Comparison of ENCODE assay signal across 20 cellular contexts in the genomic region with DNA sequence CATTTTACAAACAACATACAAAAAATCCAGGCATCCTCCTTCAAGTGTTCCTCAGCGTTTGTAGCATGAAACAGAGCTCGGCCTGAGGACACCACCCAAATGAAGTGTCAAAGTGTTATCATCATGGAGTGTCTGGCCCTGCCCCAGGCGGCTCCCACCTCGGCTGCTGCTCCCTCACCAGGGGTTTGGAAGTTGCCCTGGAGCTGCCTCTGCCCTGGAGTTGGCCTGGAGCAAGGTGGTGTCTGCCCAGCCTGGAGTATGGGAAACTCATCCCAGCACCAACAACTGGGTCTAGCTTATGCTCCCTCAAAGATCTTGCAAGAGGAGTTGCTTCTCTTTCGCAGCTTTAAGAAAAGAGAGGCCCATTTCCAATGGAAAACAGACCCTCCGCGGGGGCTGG.
DNase-seq lines count a peak whose midpoint lies in the region; ATAC-seq and TF ChIP-seq lines count a peak whose summit lies in the region.
"Had no signal": no experiment of that assay in that cellular context is flagged by ENCODE, and none has a peak within 500 bp of the region (broad histone marks: within the 10 kb centered on the region; RNA-seq: fewer than 3 reads in every experiment).

No MANE protein-coding gene starts in this region.

- no peaks in the 10 kb centered on the region for H3K36me3 Mint-ChIP-seq in WTC11

- H3K27ac Mint-ChIP-seq in WTC11: no peak overlapping the region

- TF ChIP-seq CTCF in SK-N-SH (IDR thresholded peaks at IDR 0.05) (no peak), WTC11 (IDR thresholded peaks at IDR 0.05) (no peak), gastrocnemius medialis (IDR thresholded peaks at IDR 0.05 in 4 of 5, conservative IDR thresholded peaks at IDR 0.05 in 1 of 5) (no peak)

- POLR2A ChIA-PET in SK-N-SH (lab: Yijun Ruan, JAX) (no interaction called here), WTC11 (lab: Charles Lee) (interaction anchor here (0.5 kb wide), 1 partner anchor 70 kb away, joined by 3 read pairs; no protein-coding TSS in a partner anchor)

- H2BK5ac ChIP-seq in mesenchymal stem cell (ENCODE audit: low read depth, low read length, poor library complexity, severe bottlenecking): no peak overlapping the region

- no peaks in the 10 kb centered on the region for H3K27me3 Mint-ChIP-seq in WTC11 (ENCODE audit: low read depth)

- H4K20me1 ChIP-seq in SK-N-SH (ENCODE audit: insufficient read depth): no peaks in the 10 kb centered on the region

- in situ Hi-C loops in gastrocnemius medialis (cut with MboI; ENCODE audit: low sequenced_read_pairs in 4 of 4): loop anchor here in 1 of 4 donors (25.0 kb wide), 1 partner anchor 116 kb away; the partner anchor contains the start of gene FOXO1

- H3K27ac ChIP-seq in SK-N-SH (ENCODE audit: low read depth in 2 of 2, low read length in 1 of 2) (no peak overlapping the region), mesenchymal stem cell (ENCODE audit: low read length, poor library complexity, severe bottlenecking) (no peak overlapping the region), gastrocnemius medialis (peak overlapping the region in 3 of 4 donors; percentile 2 to 73 (median 53))
- H3K27ac ChIP-seq: 22Rv1, PC-9, SJCRH30 had no signal

- no peaks in the 10 kb centered on the region for H3K36me3 ChIP-seq in SK-N-SH (replicated peaks in 1 of 2; ENCODE audit: control insufficient read depth in 1 of 2, insufficient read depth in 2 of 2, low read length in 1 of 2)
- no peaks in the 10 kb centered on the region for H3K36me3 ChIP-seq in mesenchymal stem cell (ENCODE audit: control insufficient read depth in 1 of 2, insufficient read depth in 2 of 2, low read depth in 1 of 2, low read length in 2 of 2)
- H3K36me3 ChIP-seq in gastrocnemius medialis: no peaks in the 10 kb centered on the region
- H3K36me3 ChIP-seq: MG63, SJCRH30 had no signal

- peak overlapping the region; percentile 36 for H2AK5ac ChIP-seq in mesenchymal stem cell (ENCODE audit: low read length, severe bottlenecking)

- H3K4me3 Mint-ChIP-seq in WTC11: no peak overlapping the region

- no peak for TF ChIP-seq RAD21 in SK-N-SH (IDR thresholded peaks at IDR 0.05; ENCODE audit: low read length)

- no peak overlapping the region for H2AFZ ChIP-seq in SK-N-SH (ENCODE audit: low read depth)
- H2AFZ ChIP-seq in mesenchymal stem cell (ENCODE audit: low read depth, low read length): no peak overlapping the region
- H2AFZ ChIP-seq: PC-9 had no signal

- intact Hi-C loops in gastrocnemius medialis (cut with DNase I; ENCODE audit: low total_unique reads) (loop anchor here (5.0 kb wide), 1 partner anchor 139 kb away; no protein-coding TSS in a partner anchor), head of caudate nucleus (cut with DNase I) (no loop called here)

- H3K18ac ChIP-seq in mesenchymal stem cell (ENCODE audit: low read depth in 1 of 2, low read length in 2 of 2): no peak overlapping the region

- H2BK15ac ChIP-seq in mesenchymal stem cell (ENCODE audit: low read depth, poor library complexity, severe bottlenecking): no peak overlapping the region

- H3K4me1 ChIP-seq in SK-N-SH (ENCODE audit: control insufficient read depth in 1 of 2, insufficient read depth in 2 of 2, low read depth in 1 of 2, low read length in 1 of 2) (no peaks in the 10 kb centered on the region; a peak in 2 of 4 replicates), mesenchymal stem cell (ENCODE audit: control insufficient read depth, insufficient read depth, low read depth, low read length) (peaks cover 2% of the 10 kb centered on the region), gastrocnemius medialis (peaks cover 18 to 26% of the 10 kb centered on the region in 2 donors)

- 86% methylated on average over 7 of the region's 7 CpGs for WGBS in SK-N-SH (ENCODE audit: low lambda C conversion rate)
- 68% methylated on average over 7 of the region's 7 CpGs for WGBS in mesenchymal stem cell

- no peak overlapping the region for H2BK12ac ChIP-seq in mesenchymal stem cell (ENCODE audit: low read length in 2 of 2)

- peaks cover 6% of the 10 kb centered on the region for H3K79me1 ChIP-seq in mesenchymal stem cell (replicated peaks; ENCODE audit: low read length, poor library complexity, severe bottlenecking)

- CTCF ChIA-PET in SK-N-SH (lab: Yijun Ruan, JAX): no interaction called here
- CTCF ChIA-PET in WTC11 (lab: Charles Lee): no interaction called here

- no peaks in the 10 kb centered on the region for H3K9me3 Mint-ChIP-seq in WTC11

- H2BK120ac ChIP-seq in mesenchymal stem cell (ENCODE audit: low read depth, low read length): no peak overlapping the region

- no peaks in the 10 kb centered on the region for H3K27me3 ChIP-seq in SK-N-SH (ENCODE audit: insufficient read depth)
- no peaks in the 10 kb centered on the region for H3K27me3 ChIP-seq in mesenchymal stem cell (ENCODE audit: control insufficient read depth in 1 of 2, insufficient read depth in 1 of 2, low read length in 2 of 2)
- H3K27me3 ChIP-seq in gastrocnemius medialis: no peaks in the 10 kb centered on the region
- H3K27me3 ChIP-seq: MG63, SJCRH30 had no signal

- H3K9me3 ChIP-seq in SK-N-SH: no peaks in the 10 kb centered on the region
- H3K9me3 ChIP-seq in mesenchymal stem cell (ENCODE audit: control insufficient read depth, low read length): no peaks in the 10 kb centered on the region
- no peaks in the 10 kb centered on the region for H3K9me3 ChIP-seq in gastrocnemius medialis
- H3K9me3 ChIP-seq: MG63, SJCRH30 had no signal

- H4K91ac ChIP-seq in mesenchymal stem cell (ENCODE audit: low read length): no peak overlapping the region

- H3K23ac ChIP-seq in mesenchymal stem cell (ENCODE audit: low read length in 2 of 2): no peak overlapping the region

- H3K14ac ChIP-seq in mesenchymal stem cell (ENCODE audit: low read length in 2 of 2): no peak overlapping the region

- ATAC-seq in SK-N-SH treated with all-trans-retinoic acid at 6 μM for 48 hours (no peak), WTC11 (peak; percentile 17; the same call in 1 of the 2 replicates), gastrocnemius medialis (no peak)
- ATAC-seq: Right ventricle myocardium inferior had no signal

- no peak overlapping the region for H4K8ac ChIP-seq in mesenchymal stem cell (ENCODE audit: low read length)

- H3K4me3 ChIP-seq in SK-N-SH (ENCODE audit: low read depth in 2 of 2, low read length in 1 of 2) (no peak overlapping the region), mesenchymal stem cell (ENCODE audit: insufficient read depth in 1 of 2, low read depth in 1 of 2, low read length in 2 of 2) (no peak overlapping the region), gastrocnemius medialis (no peak overlapping the region)
- H3K4me3 ChIP-seq: MG63, PC-9, SJCRH30 had no signal

- peaks cover 5% of the 10 kb centered on the region for H3F3A ChIP-seq in SK-N-SH (replicated peaks; ENCODE audit: insufficient read depth)

- DNase-seq in SK-N-SH (peak; percentile 23), WTC11 (ENCODE audit: low spot score) (no peak), mesenchymal stem cell (no peak), gastrocnemius medialis (peak in 1 of 2 donors; percentile 54), head of caudate nucleus (no peak), 8988T (no peak)
- DNase-seq in activated naive CD4-positive, alpha-beta T cell treated with anti-CD3 and anti-CD28 coated beads, Interleukin-2, amount 50 U/mL, for 16 hours: no peak
- DNase-seq: COR-L47, DMS53, GOT3, HCEC 1CT, KBM-7, MG63, NCI-H2029 treated with DMSO at 0.1 percent for 48 hours, NCI-H526 treated with DMSO at 0.1 percent for 48 hours, PC-9, SJCRH30 had no signal

- no peak for TF ChIP-seq EP300 in SK-N-SH (IDR thresholded peaks at IDR 0.05; ENCODE audit: borderline replicate concordance in 1 of 2, low read depth in 1 of 2, low read length in 1 of 2)

- H3K4ac ChIP-seq in mesenchymal stem cell (ENCODE audit: low read depth in 1 of 2, low read length in 2 of 2): no peak overlapping the region

- H3K4me1 Mint-ChIP-seq in WTC11: peaks cover 34% of the 10 kb centered on the region

- no peaks in the 10 kb centered on the region for H3K9me2 ChIP-seq in SK-N-SH

- H3K79me2 ChIP-seq in SK-N-SH (ENCODE audit: insufficient read depth): no peaks in the 10 kb centered on the region

- no peak overlapping the region for H3K4me2 ChIP-seq in SK-N-SH
- no peak overlapping the region for H3K4me2 ChIP-seq in mesenchymal stem cell (ENCODE audit: low read length, poor library complexity, severe bottlenecking)
- H3K4me2 ChIP-seq: PC-9 had no signal

- H3K9ac ChIP-seq in SK-N-SH: no peak overlapping the region
- no peak overlapping the region for H3K9ac ChIP-seq in mesenchymal stem cell (ENCODE audit: low read length)

- TF ChIP-seq POLR2A in gastrocnemius medialis (IDR thresholded peaks at IDR 0.05): no peak

TF ChIP-seq in SK-N-SH, 30 proteins besides CTCF, POLR2A, EP300 and RAD21 (continues in another document):
- TF ChIP-seq TAF1 (IDR thresholded peaks at IDR 0.05; ENCODE audit: borderline replicate concordance, low read depth, low read length) (no peak), POLR2AphosphoS5 (IDR thresholded peaks at IDR 0.05; ENCODE audit: low read depth, low read length) (no peak), RFX5 (IDR thresholded peaks at IDR 0.05; ENCODE audit: low read length) (no peak)

TF ChIP-seq in SK-N-SH treated with all-trans-retinoic acid at 6 μM for 48 hours, 23 proteins besides CTCF, POLR2A, EP300 and RAD21 (continues in another document):
- TF ChIP-seq GLIS3 (CRISPR knock-in tag; IDR thresholded peaks at IDR 0.05): no peak
- TF ChIP-seq ZC3H10 (CRISPR knock-in tag; IDR thresholded peaks at IDR 0.05): no peak
- TF ChIP-seq ZFP3 (CRISPR knock-in tag; IDR thresholded peaks at IDR 0.05): no peak
- no peak for TF ChIP-seq CSDC2 (CRISPR knock-in tag; IDR thresholded peaks at IDR 0.05)
- no peak for TF ChIP-seq PPARA (CRISPR knock-in tag; IDR thresholded peaks at IDR 0.05; ENCODE audit: borderline replicate concordance)
- no peak for TF ChIP-seq ISL1 (CRISPR knock-in tag; IDR thresholded peaks at IDR 0.05)
- TF ChIP-seq ESRRG (CRISPR knock-in tag; IDR thresholded peaks at IDR 0.05): no peak

TF ChIP-seq in WTC11, 78 proteins besides CTCF, POLR2A, EP300 and RAD21 (continues in another document):
- no peak for TF ChIP-seq HMGA2 (CRISPR knock-in tag; IDR thresholded peaks at IDR 0.05)

Comparison
In these comparisons a context has a peak if more than half of its experiments do, and no peak if none do; other contexts are left out.
1. H3K27ac ChIP-seq: peak in gastrocnemius medialis (3 of 4); none in SK-N-SH (0 of 2) and mesenchymal stem cell (single experiment).